In genomic region chr17:75205793-75206163, GRCh38 we compare ENCODE assay signal across 8 cellular contexts.
DNase-seq lines count a peak whose midpoint lies in the region; TF ChIP-seq lines count a peak whose summit lies in the region.

No MANE protein-coding gene starts in this region.

- peak overlapping the region; percentile 85 for H2AFZ ChIP-seq in neuron (ENCODE audit: low read depth, low read length)

- H3K36me3 ChIP-seq in duodenal mucosa (ENCODE audit: control insufficient read depth in 1 of 2, insufficient read depth in 2 of 2, low read length in 2 of 2) = peaks cover 7 to 15% of the 10 kb centered on the region in 2 donors
- H3K36me3 ChIP-seq in neuron (ENCODE audit: insufficient read depth, low read length) = peaks cover 22% of the 10 kb centered on the region

- peak overlapping the region; percentile 97 for H3K27ac ChIP-seq in duodenal mucosa (ENCODE audit: low read depth, low read length)

- DNase-seq in ELR (ENCODE audit: low read depth) (peak; percentile 34), LNCaP clone FGC (ENCODE audit: low read depth) (no peak), NCI-H345 (lab: John Stamatoyannopoulos, UW) (no peak), epidermal melanocyte (ENCODE audit: insufficient read length, low spot score) (no peak), SW 1271 (lab: John Stamatoyannopoulos, UW) (no peak)
- DNase-seq in stimulated activated CD4-positive, alpha-beta T cell treated with anti-CD3 and anti-CD28 coated beads, Interleukin-4, amount 100 ng/mL, for 4 hours = no peak

- H3K9ac ChIP-seq in duodenal mucosa (ENCODE audit: low read depth in 1 of 2, low read length in 2 of 2) = peak overlapping the region; percentile 97 to 100

- H3K9me3 ChIP-seq in duodenal mucosa (ENCODE audit: control insufficient read depth in 1 of 2, low read length in 2 of 2) = no peaks in the 10 kb centered on the region
- no peaks in the 10 kb centered on the region for H3K9me3 ChIP-seq in neuron (ENCODE audit: low read length)

- TF ChIP-seq CTCF in LNCaP clone FGC (IDR thresholded peaks at IDR 0.05; ENCODE audit: control insufficient read depth, extremely low read depth, insufficient read depth) = no peak

- peaks cover 0 to 12% of the 10 kb centered on the region in 2 donors for H3K4me1 ChIP-seq in duodenal mucosa (ENCODE audit: control insufficient read depth in 1 of 2, insufficient read depth in 2 of 2, low read length in 2 of 2)
- H3K4me1 ChIP-seq in neuron (ENCODE audit: insufficient read depth, low read length) = peaks cover 5% of the 10 kb centered on the region

- peak overlapping the region; percentile 86 for H3K4me3 ChIP-seq in LNCaP clone FGC (ENCODE audit: low read depth, low read length)
- H3K4me3 ChIP-seq in duodenal mucosa (ENCODE audit: low read depth in 1 of 2, low read length in 2 of 2) = peak overlapping the region; percentile 96 to 100
- H3K4me3 ChIP-seq in neuron (ENCODE audit: low read length) = peak overlapping the region; percentile 84

- H3K27me3 ChIP-seq in duodenal mucosa (ENCODE audit: control insufficient read depth in 1 of 2, insufficient read depth in 2 of 2, low read length in 2 of 2) (no peaks in the 10 kb centered on the region), neuron (ENCODE audit: insufficient read depth, low read length) (no peaks in the 10 kb centered on the region)
